Comparison of ENCODE assay signal across 22 cellular contexts in the genomic region with DNA sequence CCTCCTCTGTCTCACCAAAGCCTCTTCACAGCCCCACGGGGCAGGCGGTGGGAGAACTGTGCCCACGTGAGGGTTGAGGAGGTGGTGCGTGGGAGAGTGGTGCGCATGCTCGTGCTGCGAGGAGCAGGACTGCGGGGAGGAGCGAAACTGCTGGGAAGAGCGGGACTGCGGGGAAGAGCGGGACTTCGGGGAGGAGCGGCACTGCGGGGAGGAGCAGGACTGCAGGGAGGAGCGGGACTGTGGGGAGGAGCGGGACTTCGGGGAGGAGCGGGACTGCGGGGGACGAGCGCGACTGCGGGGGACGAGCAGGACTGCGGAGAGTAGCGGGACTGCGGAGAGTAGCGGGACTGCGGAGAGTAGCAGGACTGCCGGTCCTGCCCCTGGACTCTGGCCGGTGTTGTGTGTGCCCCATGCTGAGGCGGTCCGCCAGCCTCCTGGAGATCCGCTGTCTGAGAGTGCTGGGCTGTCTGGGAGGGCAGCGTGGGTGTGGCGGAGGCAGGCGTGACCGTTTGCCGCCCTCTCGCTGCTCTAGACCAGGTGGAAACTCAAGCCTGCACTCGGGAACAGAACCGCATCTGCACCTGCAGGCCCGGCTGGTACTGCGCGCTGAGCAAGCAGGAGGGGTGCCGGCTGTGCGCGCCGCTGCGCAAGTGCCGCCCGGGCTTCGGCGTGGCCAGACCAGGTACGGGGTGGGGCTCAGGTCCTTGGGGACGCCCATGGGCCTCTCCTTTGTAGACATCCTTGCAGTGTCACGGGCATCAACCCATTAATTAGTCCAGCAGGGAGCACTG. TPM values are rescaled to one million over a fixed set of nuclear protein-coding genes. Genes with fewer than 3 reads are reported as not detected.
A peak's percentile ranks its signal among the peaks of the same experiment; 100 is the strongest.
DNase-seq lines count a peak whose midpoint lies in the region; ATAC-seq and TF ChIP-seq lines count a peak whose summit lies in the region.
"Had no signal": no experiment of that assay in that cellular context is flagged by ENCODE, and none has a peak within 500 bp of the region (broad histone marks: within the 10 kb centered on the region; RNA-seq: fewer than 3 reads in every experiment).

No MANE protein-coding gene starts in this region.

- H3K9me3 ChIP-seq in CD8-positive, alpha-beta memory T cell (ENCODE audit: low read length): no peaks in the 10 kb centered on the region
- H3K9me3 ChIP-seq in neutrophil: no peaks in the 10 kb centered on the region
- H3K9me3 ChIP-seq: mucosa of descending colon, sigmoid colon, vagina had no signal

- CTCF ChIA-PET in activated CD4-positive, alpha-beta T cell treated with anti-CD3 and anti-CD28 coated beads for 36 hours (lab: Charles Lee): interaction anchor here (1.5 kb wide), 1 partner anchor 67 kb away, joined by 7 read pairs; no protein-coding TSS in a partner anchor
- CTCF ChIA-PET in CD8-positive, alpha-beta memory T cell (lab: Charles Lee): interaction anchor here (0.9 to 1.5 kb wide), 5 partner anchors 9 to 429 kb away, joined by 3 to 7 read pairs (median 4); no protein-coding TSS in a partner anchor

- H3K4me3 Mint-ChIP-seq in activated CD4-positive, alpha-beta T cell treated with anti-CD3 and anti-CD28 coated beads, Interleukin-2, amount 10 ng/mL, durations not matched to agents 24 days and 14 days: no peak overlapping the region
- H3K4me3 Mint-ChIP-seq in activated CD4-positive, alpha-beta T cell treated with anti-CD3 and anti-CD28 coated beads for 36 hours: no peak overlapping the region
- peak overlapping the region in 1 of 7 donors; percentile 40 for H3K4me3 Mint-ChIP-seq in CD8-positive, alpha-beta memory T cell
- H3K4me3 Mint-ChIP-seq in activated T-helper 1 cell treated with anti-CD3 and anti-CD28 coated beads, Interleukin-12 subunit alpha, Interleukin-12 subunit beta, Interleukin-2, Interleukin-4 antibody, amounts not matched to agents 30 ng/mL and 10 ng/mL and 1 ng/mL, durations not matched to agents 14 hours and 24 hours and 36 hours: no peak overlapping the region
- H3K4me3 Mint-ChIP-seq: activated T-helper 17 cell treated with anti-CD3 and anti-CD28 coated beads, Interleukin-2, amount 50 U/mL, for 72 hours had no signal

- no peak overlapping the region for H3K4me3 ChIP-seq in CD8-positive, alpha-beta memory T cell (ENCODE audit: low read length)
- no peak overlapping the region for H3K4me3 ChIP-seq in neutrophil (ENCODE audit: low read depth in 1 of 2, low read length in 1 of 2)
- H3K4me3 ChIP-seq: mucosa of descending colon, sigmoid colon, vagina had no signal

- H3K27me3 Mint-ChIP-seq in activated CD4-positive, alpha-beta T cell treated with anti-CD3 and anti-CD28 coated beads, Interleukin-2, amount 10 ng/mL, durations not matched to agents 24 days and 14 days: no peaks in the 10 kb centered on the region
- H3K27me3 Mint-ChIP-seq in activated CD4-positive, alpha-beta T cell treated with anti-CD3 and anti-CD28 coated beads for 36 hours: no peaks in the 10 kb centered on the region
- H3K27me3 Mint-ChIP-seq in CD8-positive, alpha-beta memory T cell: no peaks in the 10 kb centered on the region
- H3K27me3 Mint-ChIP-seq in activated T-helper 1 cell treated with anti-CD3 and anti-CD28 coated beads, Interleukin-12 subunit alpha, Interleukin-12 subunit beta, Interleukin-2, Interleukin-4 antibody, amounts not matched to agents 30 ng/mL and 10 ng/mL and 1 ng/mL, durations not matched to agents 14 hours and 24 hours and 36 hours (ENCODE audit: insufficient read depth): no peaks in the 10 kb centered on the region
- H3K27me3 Mint-ChIP-seq: activated T-helper 17 cell treated with anti-CD3 and anti-CD28 coated beads, Interleukin-2, amount 50 U/mL, for 72 hours had no signal

- DNase-seq in activated CD4-positive, alpha-beta T cell treated with anti-CD3 and anti-CD28 coated beads, Interleukin-2, amount 10 ng/mL, durations not matched to agents 24 days and 14 days: no peak
- DNase-seq in activated CD4-positive, alpha-beta T cell treated with anti-CD3 and anti-CD28 coated beads for 36 hours: no peak
- no peak for DNase-seq in CD8-positive, alpha-beta memory T cell
- DNase-seq in activated T-helper 1 cell treated with anti-CD3 and anti-CD28 coated beads, Interleukin-12 subunit alpha, Interleukin-12 subunit beta, Interleukin-2, Interleukin-4 antibody, amounts not matched to agents 30 ng/mL and 10 ng/mL and 1 ng/mL, durations not matched to agents 14 hours and 24 hours and 36 hours (ENCODE audit: low spot score): no peak
- DNase-seq in cerebellum (ENCODE audit: low spot score): no peak
- no peak for DNase-seq in OCI-M1 (lab: John Stamatoyannopoulos, UW)
- no peak for DNase-seq in activated effector memory CD4-positive, alpha-beta T cell treated with Interleukin-2 at 50 U/mL for 16 hours
- DNase-seq: activated CD8-positive, alpha-beta memory T cell treated with anti-CD3 and anti-CD28 coated beads for 24 hours; aorta; Calu3; foreskin fibroblast; left colon; mucosa of descending colon; occipital lobe; sigmoid colon; stimulated activated CD4-positive, alpha-beta T cell treated with anti-CD3 and anti-CD28 coated beads, Interleukin-2, amount 100 ng/mL, for 24 hours; substantia nigra; SW 1271; WERI-Rb-1 had no signal

- no peak for TF ChIP-seq CTCF in neutrophil (IDR thresholded peaks at IDR 0.05)

- H3K9me3 Mint-ChIP-seq in activated CD4-positive, alpha-beta T cell treated with anti-CD3 and anti-CD28 coated beads, Interleukin-2, amount 10 ng/mL, durations not matched to agents 24 days and 14 days: no peaks in the 10 kb centered on the region
- no peaks in the 10 kb centered on the region for H3K9me3 Mint-ChIP-seq in activated CD4-positive, alpha-beta T cell treated with anti-CD3 and anti-CD28 coated beads for 36 hours (ENCODE audit: low read depth)
- no peaks in the 10 kb centered on the region for H3K9me3 Mint-ChIP-seq in CD8-positive, alpha-beta memory T cell
- no peaks in the 10 kb centered on the region for H3K9me3 Mint-ChIP-seq in activated T-helper 1 cell treated with anti-CD3 and anti-CD28 coated beads, Interleukin-12 subunit alpha, Interleukin-12 subunit beta, Interleukin-2, Interleukin-4 antibody, amounts not matched to agents 30 ng/mL and 10 ng/mL and 1 ng/mL, durations not matched to agents 14 hours and 24 hours and 36 hours
- H3K9me3 Mint-ChIP-seq: activated T-helper 17 cell treated with anti-CD3 and anti-CD28 coated beads, Interleukin-2, amount 50 U/mL, for 72 hours had no signal

- peaks cover 48% of the 10 kb centered on the region for H3K4me1 Mint-ChIP-seq in activated CD4-positive, alpha-beta T cell treated with anti-CD3 and anti-CD28 coated beads, Interleukin-2, amount 10 ng/mL, durations not matched to agents 24 days and 14 days
- H3K4me1 Mint-ChIP-seq in activated CD4-positive, alpha-beta T cell treated with anti-CD3 and anti-CD28 coated beads for 36 hours: peaks cover 17% of the 10 kb centered on the region
- peaks cover 29 to 60% (median 37%) of the 10 kb centered on the region in 3 donors for H3K4me1 Mint-ChIP-seq in CD8-positive, alpha-beta memory T cell
- H3K4me1 Mint-ChIP-seq in activated T-helper 1 cell treated with anti-CD3 and anti-CD28 coated beads, Interleukin-12 subunit alpha, Interleukin-12 subunit beta, Interleukin-2, Interleukin-4 antibody, amounts not matched to agents 30 ng/mL and 10 ng/mL and 1 ng/mL, durations not matched to agents 14 hours and 24 hours and 36 hours (ENCODE audit: low read depth): peaks cover 56% of the 10 kb centered on the region

- no peak for ATAC-seq in activated CD4-positive, alpha-beta T cell treated with anti-CD3 and anti-CD28 coated beads for 36 hours
- ATAC-seq: activated T-helper 17 cell treated with anti-CD3 and anti-CD28 coated beads, Interleukin-2, amount 50 U/mL, for 72 hours; left colon; mucosa of descending colon had no signal

- peak overlapping the region; percentile 51 for H3K27ac Mint-ChIP-seq in activated CD4-positive, alpha-beta T cell treated with anti-CD3 and anti-CD28 coated beads, Interleukin-2, amount 10 ng/mL, durations not matched to agents 24 days and 14 days
- no peak overlapping the region for H3K27ac Mint-ChIP-seq in activated CD4-positive, alpha-beta T cell treated with anti-CD3 and anti-CD28 coated beads for 36 hours
- H3K27ac Mint-ChIP-seq in CD8-positive, alpha-beta memory T cell: peak overlapping the region in 5 of 8 donors; percentile 15 to 94 (median 58)
- peak overlapping the region; percentile 68 for H3K27ac Mint-ChIP-seq in activated T-helper 1 cell treated with anti-CD3 and anti-CD28 coated beads, Interleukin-12 subunit alpha, Interleukin-12 subunit beta, Interleukin-2, Interleukin-4 antibody, amounts not matched to agents 30 ng/mL and 10 ng/mL and 1 ng/mL, durations not matched to agents 14 hours and 24 hours and 36 hours

- no peak overlapping the region for H3K27ac ChIP-seq in CD8-positive, alpha-beta memory T cell (ENCODE audit: low read depth, low read length)
- H3K27ac ChIP-seq in neutrophil: peak overlapping the region; percentile 97
- H3K27ac ChIP-seq: sigmoid colon, vagina, WERI-Rb-1 had no signal

- H3K36me3 ChIP-seq in CD8-positive, alpha-beta memory T cell (ENCODE audit: insufficient read depth, low read length): peaks cover 53% of the 10 kb centered on the region
- peaks cover 96% of the 10 kb centered on the region for H3K36me3 ChIP-seq in neutrophil
- H3K36me3 ChIP-seq: WERI-Rb-1 had no signal

- POLR2A ChIA-PET in activated CD4-positive, alpha-beta T cell treated with anti-CD3 and anti-CD28 coated beads for 36 hours (lab: Charles Lee): interaction anchor here (0.6 kb wide), 1 partner anchor 283 kb away, joined by 3 read pairs; no protein-coding TSS in a partner anchor
- POLR2A ChIA-PET in CD8-positive, alpha-beta memory T cell (lab: Charles Lee): no interaction called here

- H3K4me1 ChIP-seq in CD8-positive, alpha-beta memory T cell (ENCODE audit: insufficient read depth, low read length): peaks cover 9% of the 10 kb centered on the region
- peaks cover 67 to 74% of the 10 kb centered on the region in 2 experiments for H3K4me1 ChIP-seq in neutrophil (ENCODE audit: control insufficient read depth in 1 of 2, insufficient read depth in 1 of 2, low read depth in 1 of 2, low read length in 1 of 2)

- intact Hi-C loops in activated CD4-positive, alpha-beta T cell treated with anti-CD3 and anti-CD28 coated beads, Interleukin-2, amount 10 ng/mL, durations not matched to agents 24 days and 14 days (cut with micrococcal nuclease): no loop called here
- intact Hi-C loops in activated CD4-positive, alpha-beta T cell treated with anti-CD3 and anti-CD28 coated beads for 36 hours (cut with DNase I, micrococcal nuclease): no loop called here
- intact Hi-C loops in activated T-helper 1 cell treated with anti-CD3 and anti-CD28 coated beads, Interleukin-12 subunit alpha, Interleukin-12 subunit beta, Interleukin-2, Interleukin-4 antibody, amounts not matched to agents 30 ng/mL and 10 ng/mL and 1 ng/mL, durations not matched to agents 14 hours and 24 hours and 36 hours (cut with micrococcal nuclease): no loop called here

- no peaks in the 10 kb centered on the region for H3K27me3 ChIP-seq in CD8-positive, alpha-beta memory T cell (ENCODE audit: insufficient read depth, low read length, poor library complexity, severe bottlenecking)
- no peaks in the 10 kb centered on the region for H3K27me3 ChIP-seq in neutrophil
- H3K27me3 ChIP-seq: sigmoid colon, vagina had no signal

- peaks cover 65% of the 10 kb centered on the region for H3K36me3 Mint-ChIP-seq in activated CD4-positive, alpha-beta T cell treated with anti-CD3 and anti-CD28 coated beads, Interleukin-2, amount 10 ng/mL, durations not matched to agents 24 days and 14 days (ENCODE audit: low read depth)
- peaks cover 53% of the 10 kb centered on the region for H3K36me3 Mint-ChIP-seq in activated CD4-positive, alpha-beta T cell treated with anti-CD3 and anti-CD28 coated beads for 36 hours (ENCODE audit: low read depth)
- peaks cover 10 to 86% (median 15%) of the 10 kb centered on the region in 3 donors for H3K36me3 Mint-ChIP-seq in CD8-positive, alpha-beta memory T cell
- peaks cover 58% of the 10 kb centered on the region for H3K36me3 Mint-ChIP-seq in activated T-helper 1 cell treated with anti-CD3 and anti-CD28 coated beads, Interleukin-12 subunit alpha, Interleukin-12 subunit beta, Interleukin-2, Interleukin-4 antibody, amounts not matched to agents 30 ng/mL and 10 ng/mL and 1 ng/mL, durations not matched to agents 14 hours and 24 hours and 36 hours (ENCODE audit: low read depth)

RNA-seq across cellular contexts. Expression of gene TNFRSF1B, which starts 24.6 kb away (rescaled TPM):
- 145 TPM in 2 replicates for total RNA-seq in activated CD4-positive, alpha-beta T cell treated with anti-CD3 and anti-CD28 coated beads, Interleukin-2, amount 10 ng/mL, durations not matched to agents 24 days and 14 days
- total RNA-seq in activated CD4-positive, alpha-beta T cell treated with anti-CD3 and anti-CD28 coated beads for 36 hours: 100 to 1,000 TPM; 107 to 116 TPM
- total RNA-seq in CD8-positive, alpha-beta memory T cell: 100 to 1,000 TPM; 169 to 174 TPM
- 164 TPM for polyA plus RNA-seq in CD8-positive, alpha-beta memory T cell
- 211 and 213 TPM in 2 replicates for total RNA-seq in activated T-helper 1 cell treated with anti-CD3 and anti-CD28 coated beads, Interleukin-12 subunit alpha, Interleukin-12 subunit beta, Interleukin-2, Interleukin-4 antibody, amounts not matched to agents 30 ng/mL and 10 ng/mL and 1 ng/mL, durations not matched to agents 14 hours and 24 hours and 36 hours
- total RNA-seq in cerebellum: 3.7 TPM

RNA-seq across cellular contexts. Expression of gene VPS13D, which starts 38.4 kb away (rescaled TPM):
- total RNA-seq in activated CD4-positive, alpha-beta T cell treated with anti-CD3 and anti-CD28 coated beads, Interleukin-2, amount 10 ng/mL, durations not matched to agents 24 days and 14 days: 26.9 and 30.8 TPM in 2 replicates
- total RNA-seq in activated CD4-positive, alpha-beta T cell treated with anti-CD3 and anti-CD28 coated beads for 36 hours: 10 to 100 TPM; 20.6 to 22.9 TPM
- 10 to 100 TPM; 24.1 to 28.5 TPM for total RNA-seq in CD8-positive, alpha-beta memory T cell
- polyA plus RNA-seq in CD8-positive, alpha-beta memory T cell: 9.7 TPM
- 33.6 and 35.7 TPM in 2 replicates for total RNA-seq in activated T-helper 1 cell treated with anti-CD3 and anti-CD28 coated beads, Interleukin-12 subunit alpha, Interleukin-12 subunit beta, Interleukin-2, Interleukin-4 antibody, amounts not matched to agents 30 ng/mL and 10 ng/mL and 1 ng/mL, durations not matched to agents 14 hours and 24 hours and 36 hours
- 60.8 TPM for total RNA-seq in cerebellum

Comparison
In these comparisons a context has a peak if more than half of its experiments do, and no peak if none do; other contexts are left out.
1. RNA of gene TNFRSF1B, which starts 24.6 kb away (total RNA-seq): 211 to 213 TPM in activated T-helper 1 cell treated with anti-CD3 and anti-CD28 coated beads, Interleukin-12 subunit alpha, Interleukin-12 subunit beta, Interleukin-2, Interleukin-4 antibody, amounts not matched to agents 30 ng/mL and 10 ng/mL and 1 ng/mL, durations not matched to agents 14 hours and 24 hours and 36 hours, 169 to 174 TPM in CD8-positive, alpha-beta memory T cell, 145 TPM in activated CD4-positive, alpha-beta T cell treated with anti-CD3 and anti-CD28 coated beads, Interleukin-2, amount 10 ng/mL, durations not matched to agents 24 days and 14 days and 107 to 116 TPM in activated CD4-positive, alpha-beta T cell treated with anti-CD3 and anti-CD28 coated beads for 36 hours; 3.7 TPM in cerebellum (single experiment); every median in the first group is over 10 times any median in the second.